Comparison of ENCODE assay signal across 18 cellular contexts in the genomic region with DNA sequence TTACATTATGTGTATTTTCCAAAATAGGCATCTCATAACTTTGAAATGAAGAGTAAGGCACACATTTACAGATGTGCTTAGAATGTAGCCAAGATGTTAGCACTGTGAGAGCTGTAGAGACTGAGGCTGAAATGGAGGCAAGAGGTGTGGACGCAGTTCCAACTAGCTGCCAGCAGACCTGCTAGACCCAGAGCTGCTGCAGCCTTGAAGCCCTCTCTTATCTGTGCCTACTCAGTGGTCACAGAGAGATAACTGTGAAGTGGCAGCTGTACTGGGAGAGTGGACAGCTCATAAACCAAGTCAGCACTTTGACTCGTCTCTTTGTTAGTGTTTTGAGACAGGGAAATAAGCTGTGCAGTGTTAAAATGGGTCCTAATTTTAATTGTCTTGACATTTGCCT.
DNase-seq lines count a peak whose midpoint lies in the region; FAIRE-seq and TF ChIP-seq lines count a peak whose summit lies in the region.
"Had no signal": no experiment of that assay in that cellular context is flagged by ENCODE, and none has a peak within 500 bp of the region (broad histone marks: within the 10 kb centered on the region; RNA-seq: fewer than 3 reads in every experiment).

No MANE protein-coding gene starts in this region.

- TF ChIP-seq POLR2A in H1 (IDR thresholded peaks at IDR 0.05; ENCODE audit: control extremely low read depth in 1 of 2, low read depth in 2 of 2, low read length in 2 of 2) = no peak

- H3K23ac ChIP-seq in H1 (ENCODE audit: insufficient read length) = no peak overlapping the region

- no peak overlapping the region for H2BK12ac ChIP-seq in H1 (ENCODE audit: low read depth, low read length)

- H4K91ac ChIP-seq in H1 (replicated peaks; ENCODE audit: insufficient read length, low read length) = no peak overlapping the region

- no peak overlapping the region for H4K8ac ChIP-seq in H1 (ENCODE audit: extremely low read depth, insufficient read depth, low read length)

- no peak overlapping the region for H3K4me2 ChIP-seq in H1 (ENCODE audit: insufficient read depth in 1 of 2, low read depth in 2 of 2, low read length in 2 of 2)
- H3K4me2 ChIP-seq: PC-9 had no signal

- H2BK20ac ChIP-seq in H1 (ENCODE audit: low read length) = no peak overlapping the region

- no peak overlapping the region for H3K27ac ChIP-seq in H1 (ENCODE audit: low read depth, low read length)
- H3K27ac ChIP-seq: 22Rv1, PC-9 had no signal

- H3K36me3 ChIP-seq in H1 (ENCODE audit: control insufficient read depth in 2 of 4, insufficient read depth in 4 of 4, low read length in 3 of 4) = no peaks in the 10 kb centered on the region

- FAIRE-seq in H1 (lab: Jason Lieb, UNC) = no peak

- peaks cover 2% of the 10 kb centered on the region; the same call in 1 of the 2 replicates for H3K23me2 ChIP-seq in H1 (ENCODE audit: low read depth, low read length)

- H3K14ac ChIP-seq in H1 (ENCODE audit: insufficient read length) = no peak overlapping the region

- POLR2A ChIA-PET in H1 (lab: Charles Lee; ENCODE audit: partially characterized antibody) = no interaction called here

- no peak overlapping the region for H4K5ac ChIP-seq in H1 (ENCODE audit: insufficient read length, low read depth, low read length)

- H3K4me3 ChIP-seq in H1 (ENCODE audit: extremely low read depth in 1 of 4, insufficient read depth in 2 of 4, low read depth in 3 of 4, low read length in 4 of 4) = no peak overlapping the region
- H3K4me3 ChIP-seq: PC-9 had no signal

- H3K56ac ChIP-seq in H1 (replicated peaks; ENCODE audit: insufficient read length, low read depth, low read length) = no peak overlapping the region

- H2BK15ac ChIP-seq in H1 (ENCODE audit: low read length) = no peak overlapping the region

- no peaks in the 10 kb centered on the region for H3K79me1 ChIP-seq in H1 (ENCODE audit: low read depth, low read length)

- H3K79me2 ChIP-seq in H1 (ENCODE audit: control insufficient read depth in 1 of 2, insufficient read depth in 2 of 2, low read length in 2 of 2) = no peaks in the 10 kb centered on the region

- 90% methylated on average over 2 of the region's 2 CpGs; no CpG with 5 or more reads in 1 of the 2 experiments for WGBS in H1 (ENCODE audit: extremely low coverage in 1 of 2, insufficient coverage in 1 of 2, insufficient read length in 1 of 2, insufficient replicate concordance in 2 of 2, low coverage in 1 of 2, low lambda C conversion rate in 2 of 2, missing lambda C conversion rate in 1 of 2), 2 experiments

- H2BK5ac ChIP-seq in H1 (ENCODE audit: low read depth, low read length) = no peak overlapping the region

- H4K20me1 ChIP-seq in H1 (replicated peaks in 1 of 2; ENCODE audit: control insufficient read depth in 1 of 2, insufficient read depth in 2 of 2, low read length in 2 of 2) = no peaks in the 10 kb centered on the region

- CTCF ChIA-PET in H1 (lab: Charles Lee; ENCODE audit: partially characterized antibody) = no interaction called here

- no peak overlapping the region for H2BK120ac ChIP-seq in H1 (replicated peaks; ENCODE audit: low read depth, low read length)

- no peaks in the 10 kb centered on the region for H3K4me1 ChIP-seq in H1 (replicated peaks in 1 of 4; ENCODE audit: control insufficient read depth in 3 of 4, insufficient read depth in 4 of 4, low read length in 3 of 4)

- no peak overlapping the region for H2AK5ac ChIP-seq in H1 (ENCODE audit: low read depth, low read length)

- no peak overlapping the region for H3K9ac ChIP-seq in H1 (replicated peaks in 1 of 4; ENCODE audit: extremely low read depth in 1 of 4, low read depth in 3 of 4, low read length in 3 of 4)

- H3K4ac ChIP-seq in H1 (replicated peaks; ENCODE audit: insufficient read length, low read depth, low read length) = no peak overlapping the region

- H3K27me3 ChIP-seq in H1 (replicated peaks in 1 of 4; ENCODE audit: control insufficient read depth in 3 of 4, extremely low read depth in 1 of 4, insufficient read depth in 3 of 4, low read length in 3 of 4) = no peaks in the 10 kb centered on the region

- H3K18ac ChIP-seq in H1 (ENCODE audit: extremely low read depth, low read length) = no peak overlapping the region

- DNase-seq in DMS53 (lab: John Stamatoyannopoulos, UW) (peak; percentile 29), DMS53 treated with DMSO at 0.1 percent for 48 hours (lab: John Stamatoyannopoulos, UW; ENCODE audit: unreplicated experiment) (no peak), H1 (ENCODE audit: low read depth in 1 of 2, low spot score in 2 of 2) (no peak), myocyte (ENCODE audit: low read depth) (peak; percentile 43), iPS-NIHi11 (ENCODE audit: low spot score) (no peak), NCI-H128 (lab: John Stamatoyannopoulos, UW; ENCODE audit: unreplicated experiment) (no peak), NCI-H2196 (lab: John Stamatoyannopoulos, UW; ENCODE audit: unreplicated experiment) (no peak), hypothalamus (lab: John Stamatoyannopoulos, UW) (no peak)
- DNase-seq: Calu3; CD4-positive, alpha-beta T cell; DMS79; KBM-7; NCI-H1436; NCI-H2029 treated with DMSO at 0.1 percent for 48 hours; NCI-H510A; NCI-H774; PC-9 had no signal

- H3K9me3 ChIP-seq in H1 (ENCODE audit: insufficient read depth in 2 of 2, low read depth in 1 of 2, low read length in 1 of 2) = no peaks in the 10 kb centered on the region

- no peak for TF ChIP-seq EP300 in H1 (IDR thresholded peaks at IDR 0.05; ENCODE audit: borderline replicate concordance in 1 of 2, low read depth in 2 of 2, low read length in 2 of 2)

- no peak for TF ChIP-seq RAD21 in H1 (IDR thresholded peaks at IDR 0.05 in 1 of 2, conservative IDR thresholded peaks at IDR 0.05 in 1 of 2; ENCODE audit: low read depth in 2 of 2, low read length in 2 of 2)

- peak overlapping the region; percentile 73; the same call in 1 of the 2 replicates for H2AFZ ChIP-seq in H1 (ENCODE audit: low read length)
- H2AFZ ChIP-seq: PC-9 had no signal

- TF ChIP-seq CTCF in H1 (IDR thresholded peaks at IDR 0.05; ENCODE audit: control extremely low read depth in 1 of 3, insufficient read depth in 1 of 3, low read depth in 1 of 3, low read length in 3 of 3) = no peak

TF ChIP-seq in H1, 55 proteins besides CTCF, POLR2A, EP300 and RAD21:
- no peak for TF ChIP-seq RBBP5 (IDR thresholded peaks at IDR 0.05; ENCODE audit: borderline replicate concordance, low read depth, low read length)
- no peak for TF ChIP-seq SIN3A (conservative IDR thresholded peaks at IDR 0.05 in 1 of 2, IDR thresholded peaks at IDR 0.05 in 1 of 2; ENCODE audit: low read depth in 1 of 2, low read length in 2 of 2)
- TF ChIP-seq SP4 (IDR thresholded peaks at IDR 0.05; ENCODE audit: low read length) = no peak
- no peak for TF ChIP-seq ZNF274 (IDR thresholded peaks at IDR 0.05; ENCODE audit: borderline replicate concordance, extremely low read depth, low read length)

Comparison
In these comparisons a context has a peak if more than half of its experiments do, and no peak if none do; other contexts are left out.
1. DNase-seq: peak in DMS53 (single experiment) and myocyte (single experiment); none in DMS53 treated with DMSO at 0.1 percent for 48 hours (single experiment), H1 (0 of 2), iPS-NIHi11 (single experiment), NCI-H128 (single experiment), NCI-H2196 (single experiment) and hypothalamus (0 of 51).